In the genomic region with DNA sequence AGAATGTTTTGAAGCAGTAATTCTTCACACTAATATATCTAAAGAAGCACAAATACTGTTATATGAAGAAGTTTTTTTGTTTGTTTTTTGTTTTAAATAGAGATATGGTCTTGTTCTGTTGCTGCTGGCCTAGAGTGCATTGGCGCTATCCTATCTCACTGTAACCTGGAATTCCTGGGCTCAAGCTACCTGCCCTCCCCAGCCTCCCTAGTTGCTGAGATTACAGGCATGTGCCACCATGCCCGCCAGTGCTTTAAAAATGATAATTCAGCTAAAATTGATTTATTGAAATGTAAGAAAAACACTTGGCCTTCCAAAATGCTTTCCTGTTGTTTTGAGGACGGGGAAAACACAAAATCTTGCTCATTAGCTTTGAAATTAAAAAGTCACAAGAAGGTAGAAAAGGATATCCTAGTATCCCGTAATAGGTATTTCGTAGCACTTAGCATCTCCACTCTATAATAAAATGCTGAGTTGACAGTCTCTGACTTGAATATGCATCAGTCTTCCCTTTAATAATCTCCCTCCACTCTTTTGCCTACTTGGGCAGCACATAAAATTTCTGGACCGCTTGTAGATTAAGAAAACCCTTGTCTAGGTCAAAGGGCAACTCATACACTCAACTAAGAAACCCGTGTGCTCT, we compare ENCODE assay signal across 9 cellular contexts. TPM values are rescaled to one million over a fixed set of nuclear protein-coding genes. Genes with fewer than 3 reads are reported as not detected.
DNase-seq lines count a peak whose midpoint lies in the region; ATAC-seq and TF ChIP-seq lines count a peak whose summit lies in the region.
"Had no signal": no experiment of that assay in that cellular context is flagged by ENCODE, and none has a peak within 500 bp of the region (broad histone marks: within the 10 kb centered on the region; RNA-seq: fewer than 3 reads in every experiment).

No MANE protein-coding gene starts in this region.

- H3K4me1 Mint-ChIP-seq in activated T-cell treated with anti-CD3 and anti-CD28 coated beads, Interleukin-2, amount 50 U/mL, for 4 hours (ENCODE audit: low read depth) = peaks cover 50% of the 10 kb centered on the region

- H3K4me3 ChIP-seq in right lobe of liver (peak overlapping the region; percentile 87 to 90 (median 88)), tibial nerve (peak overlapping the region; percentile 74 to 93 (median 81))

- H3K4me1 ChIP-seq in right lobe of liver (peaks cover 0 to 34% (median 6%) of the 10 kb centered on the region in 4 donors), tibial nerve (peaks cover 0 to 49% (median 13%) of the 10 kb centered on the region in 4 donors)

- no peak for DNase-seq in activated T-cell treated with anti-CD3 and anti-CD28 coated beads, Interleukin-2, amount 50 U/mL, for 4 hours
- no peak for DNase-seq in activated T-cell treated with anti-CD3 and anti-CD28 coated beads, Interleukin-2, amount 50 U/mL, for 1 hour
- DNase-seq in right lobe of liver (no peak), tibial nerve (ENCODE audit: low spot score in 2 of 2) (no peak), CD1c-positive myeloid dendritic cell (ENCODE audit: extremely low spot score) (no peak), NCI-H748 (lab: John Stamatoyannopoulos, UW; ENCODE audit: unreplicated experiment) (no peak)
- DNase-seq: NCI-H2029 had no signal

- TF ChIP-seq POLR2A in right lobe of liver (IDR thresholded peaks at IDR 0.05) = no peak
- TF ChIP-seq POLR2A in tibial nerve (IDR thresholded peaks at IDR 0.05) = no peak

- H3K9me3 ChIP-seq in right lobe of liver (no peaks in the 10 kb centered on the region), tibial nerve (no peaks in the 10 kb centered on the region)

- H3K4me3 Mint-ChIP-seq in activated T-cell treated with anti-CD3 and anti-CD28 coated beads, Interleukin-2, amount 50 U/mL, for 4 hours = peak overlapping the region; percentile 86

- TF ChIP-seq CTCF in right lobe of liver (IDR thresholded peaks at IDR 0.05) (no peak), tibial nerve (IDR thresholded peaks at IDR 0.05) (no peak)

- H3K27me3 Mint-ChIP-seq in activated T-cell treated with anti-CD3 and anti-CD28 coated beads, Interleukin-2, amount 50 U/mL, for 4 hours (ENCODE audit: low read depth) = peaks cover 2% of the 10 kb centered on the region

- WGBS in right lobe of liver (ENCODE audit: insufficient coverage, low coverage, low lambda C conversion rate, missing lambda C conversion rate) = 29% methylated on average over 7 of the region's 7 CpGs
- 56 to 58% methylated on average over 7 of the region's 7 CpGs for WGBS in tibial nerve, 2 donors

- H3K27me3 ChIP-seq in right lobe of liver (no peaks in the 10 kb centered on the region), tibial nerve (no peaks in the 10 kb centered on the region)

- no peaks in the 10 kb centered on the region for H3K9me3 Mint-ChIP-seq in activated T-cell treated with anti-CD3 and anti-CD28 coated beads, Interleukin-2, amount 50 U/mL, for 4 hours

- peak overlapping the region; percentile 99 for H3K27ac ChIP-seq in angular gyrus (ENCODE audit: low read depth, low read length)
- peak overlapping the region; percentile 98 to 100 (median 99) for H3K27ac ChIP-seq in right lobe of liver
- peak overlapping the region in 3 of 4 donors; percentile 96 to 98 (median 97) for H3K27ac ChIP-seq in tibial nerve

- no peak for ATAC-seq in activated T-cell treated with anti-CD3 and anti-CD28 coated beads, Interleukin-2, amount 50 U/mL, for 4 hours
- no peak for ATAC-seq in right lobe of liver
- no peak for ATAC-seq in HG02970 (IDR thresholded peaks at IDR 0.05; ENCODE audit: low FRiP score, unreplicated experiment)

- intact Hi-C loops in right lobe of liver (cut with DNase I) = no loop called here

- H3K36me3 ChIP-seq in right lobe of liver (peaks cover 0 to 12% (median 0%) of the 10 kb centered on the region in 4 donors), tibial nerve (peaks cover 0 to 15% (median 0%) of the 10 kb centered on the region in 3 donors)

- H3K36me3 Mint-ChIP-seq in activated T-cell treated with anti-CD3 and anti-CD28 coated beads, Interleukin-2, amount 50 U/mL, for 4 hours (ENCODE audit: insufficient read depth) = peaks cover 4% of the 10 kb centered on the region

- no peak for TF ChIP-seq EP300 in tibial nerve (IDR thresholded peaks at IDR 0.05)

RNA-seq across cellular contexts. Expression of a gene that starts 1.4 kb away (rescaled TPM):
- 1 to 10 TPM; 7.6 to 7.8 (median 7.7) TPM for total RNA-seq in activated T-cell treated with anti-CD3 and anti-CD28 coated beads, Interleukin-2, amount 50 U/mL, for 4 hours
- total RNA-seq in right lobe of liver (1 to 10 TPM; 6.2 to 9.3 (median 8.3) TPM), tibial nerve (10 to 100 TPM in 3 of 4 donors, 1 to 10 TPM in 1; 9.8 to 15.6 (median 12.6) TPM)
